In the genomic region with DNA sequence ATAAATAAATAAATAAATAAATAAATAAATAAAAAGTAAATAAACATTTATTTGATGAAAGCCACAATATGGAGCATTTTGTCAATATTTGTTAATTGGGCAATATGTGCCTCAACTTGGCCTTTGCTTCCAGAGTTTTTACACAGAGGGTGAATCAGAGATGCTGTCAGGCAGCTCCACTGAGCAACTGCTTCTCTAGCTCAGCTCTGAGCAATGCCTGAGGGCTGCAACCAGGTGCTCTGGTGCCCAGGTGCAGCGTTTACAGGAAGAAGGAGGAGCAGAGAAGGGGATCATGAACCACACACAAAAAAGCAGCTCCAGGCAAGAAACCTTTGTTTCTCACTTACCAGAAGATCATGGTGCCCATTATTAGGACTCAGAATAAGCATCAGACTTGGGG, we compare ENCODE assay signal across 16 cellular contexts.
"Had no signal": no experiment of that assay in that cellular context is flagged by ENCODE, and none has a peak within 500 bp of the region (broad histone marks: within the 10 kb centered on the region; RNA-seq: fewer than 3 reads in every experiment).

No MANE protein-coding gene starts in this region.

- ATAC-seq: activated naive CD8-positive, alpha-beta T cell treated with anti-CD3 and anti-CD28 coated beads, Interleukin-2, amount 50 U/mL, for 24 hours; natural killer cell; psoas muscle; right cardiac atrium had no signal

- DNase-seq: activated CD4-positive, alpha-beta T cell treated with anti-CD3 and anti-CD28 coated beads for 1 hour; activated CD8-positive, alpha-beta memory T cell treated with anti-CD3 and anti-CD28 coated beads for 24 hours; activated CD8-positive, alpha-beta memory T cell treated with anti-CD3 and anti-CD28 coated beads, Interleukin-2, amount 50 U/mL, for 48 hours; activated effector memory CD4-positive, alpha-beta T cell treated with Interleukin-2 at 50 U/mL for 16 hours; activated naive CD4-positive, alpha-beta T cell treated with anti-CD3 and anti-CD28 coated beads, Interleukin-2, amount 10 ng/mL, durations not matched to agents 7 days and 5 days; activated naive CD8-positive, alpha-beta T cell treated with anti-CD3 and anti-CD28 coated beads, Interleukin-2, amount 50 U/mL, for 24 hours; activated T-cell treated with anti-CD3 and anti-CD28 coated beads, Interleukin-2, amount 50 U/mL, for 48 hours; anterior cingulate cortex; caudate nucleus; natural killer cell; ovary; psoas muscle; right cardiac atrium; stimulated activated CD4-positive, alpha-beta T cell treated with anti-CD3 and anti-CD28 coated beads, Interleukin-2, amount 100 ng/mL, for 24 hours; transverse colon; uterus had no signal
